Comparison of ENCODE assay signal across 9 cellular contexts in genomic region chr6:160041608-160042007, GRCh38.
A peak's percentile ranks its signal among the peaks of the same experiment; 100 is the strongest.
DNase-seq lines count a peak whose midpoint lies in the region; FAIRE-seq and TF ChIP-seq lines count a peak whose summit lies in the region.
"Had no signal": no experiment of that assay in that cellular context is flagged by ENCODE, and none has a peak within 500 bp of the region (broad histone marks: within the 10 kb centered on the region; RNA-seq: fewer than 3 reads in every experiment).

No MANE protein-coding gene starts in this region.

- H3K4me3 ChIP-seq in left ventricle myocardium inferior (no peak overlapping the region), kidney (ENCODE audit: low read length in 2 of 2) (no peak overlapping the region), spleen (no peak overlapping the region)

- WGBS in spleen, 5 donors: 82 to 86% (median 83%) methylated on average over 6 of the region's 6 CpGs

- TF ChIP-seq POLR2A in spleen (IDR thresholded peaks at IDR 0.05): no peak

- H3K27ac Mint-ChIP-seq in activated T-helper 1 cell treated with anti-CD3 and anti-CD28 coated beads, Interleukin-12 subunit alpha, Interleukin-12 subunit beta, Interleukin-2, Interleukin-4 antibody, amounts not matched to agents 30 ng/mL and 10 ng/mL and 1 ng/mL, durations not matched to agents 14 hours and 24 hours and 36 hours: peak overlapping the region; percentile 15

- intact Hi-C loops in activated T-helper 1 cell treated with anti-CD3 and anti-CD28 coated beads, Interleukin-12 subunit alpha, Interleukin-12 subunit beta, Interleukin-2, Interleukin-4 antibody, amounts not matched to agents 30 ng/mL and 10 ng/mL and 1 ng/mL, durations not matched to agents 14 hours and 24 hours and 36 hours (cut with micrococcal nuclease): no loop called here
- intact Hi-C loops in left ventricle myocardium inferior (cut with micrococcal nuclease) (no loop called here), kidney (cut with DNase I) (no loop called here), spleen (cut with DNase I; ENCODE audit: low total_unique reads) (no loop called here)

- DNase-seq in HUDEP-2 (lab: John Stamatoyannopoulos, UW; ENCODE audit: unreplicated experiment in 76 of 76) (peak in 56 of 76 experiments; percentile 16 to 77 (median 46)), left ventricle myocardium inferior (peak; percentile 53), smooth muscle cell of the brain vasculature (ENCODE audit: low read depth, low spot score) (peak; percentile 69), kidney (no peak), ecto neural progenitor cell (ENCODE audit: low spot score) (no peak), DMS114 treated with DMSO at 0.1 percent for 48 hours (lab: John Stamatoyannopoulos, UW; ENCODE audit: unreplicated experiment) (no peak), spleen (no peak)
- no peak for DNase-seq in activated T-helper 1 cell treated with anti-CD3 and anti-CD28 coated beads, Interleukin-12 subunit alpha, Interleukin-12 subunit beta, Interleukin-2, Interleukin-4 antibody, amounts not matched to agents 30 ng/mL and 10 ng/mL and 1 ng/mL, durations not matched to agents 14 hours and 24 hours and 36 hours (ENCODE audit: low spot score)
- DNase-seq: retina had no signal

- TF ChIP-seq CTCF in left ventricle myocardium inferior (IDR thresholded peaks at IDR 0.05; ENCODE audit: borderline replicate concordance) (peak; percentile 59), kidney (IDR thresholded peaks at IDR 0.05; ENCODE audit: borderline replicate concordance, extremely low read depth, insufficient read depth) (no peak), spleen (IDR thresholded peaks at IDR 0.05 in 8 of 11, conservative IDR thresholded peaks at IDR 0.05 in 3 of 11) (no peak)

- no peak for FAIRE-seq in kidney (lab: Jason Lieb, UNC)

- H3K36me3 Mint-ChIP-seq in activated T-helper 1 cell treated with anti-CD3 and anti-CD28 coated beads, Interleukin-12 subunit alpha, Interleukin-12 subunit beta, Interleukin-2, Interleukin-4 antibody, amounts not matched to agents 30 ng/mL and 10 ng/mL and 1 ng/mL, durations not matched to agents 14 hours and 24 hours and 36 hours (ENCODE audit: low read depth): peaks cover 62% of the 10 kb centered on the region

- no peaks in the 10 kb centered on the region for H3K27me3 Mint-ChIP-seq in activated T-helper 1 cell treated with anti-CD3 and anti-CD28 coated beads, Interleukin-12 subunit alpha, Interleukin-12 subunit beta, Interleukin-2, Interleukin-4 antibody, amounts not matched to agents 30 ng/mL and 10 ng/mL and 1 ng/mL, durations not matched to agents 14 hours and 24 hours and 36 hours (ENCODE audit: insufficient read depth)

- H3K36me3 ChIP-seq in left ventricle myocardium inferior: peaks cover 63% of the 10 kb centered on the region
- H3K36me3 ChIP-seq in kidney (ENCODE audit: control insufficient read depth in 1 of 2, insufficient read depth in 2 of 2, low read length in 2 of 2): peaks cover 27 to 48% of the 10 kb centered on the region in 2 donors
- H3K36me3 ChIP-seq in spleen: peaks cover 0 to 99% (median 74%) of the 10 kb centered on the region in 6 donors

- H3K9me3 Mint-ChIP-seq in activated T-helper 1 cell treated with anti-CD3 and anti-CD28 coated beads, Interleukin-12 subunit alpha, Interleukin-12 subunit beta, Interleukin-2, Interleukin-4 antibody, amounts not matched to agents 30 ng/mL and 10 ng/mL and 1 ng/mL, durations not matched to agents 14 hours and 24 hours and 36 hours: no peaks in the 10 kb centered on the region

- peak overlapping the region; percentile 13 for H3K27ac ChIP-seq in left ventricle myocardium inferior (replicated peaks)
- no peak overlapping the region for H3K27ac ChIP-seq in kidney (ENCODE audit: low read depth in 2 of 2, low read length in 2 of 2)
- H3K27ac ChIP-seq in spleen: no peak overlapping the region

- H3K9ac ChIP-seq in kidney (ENCODE audit: low read length in 2 of 2): no peak overlapping the region

- H3K9me3 ChIP-seq in left ventricle myocardium inferior (replicated peaks) (no peaks in the 10 kb centered on the region), kidney (ENCODE audit: control insufficient read depth in 1 of 2, low read length in 2 of 2) (no peaks in the 10 kb centered on the region), spleen (no peaks in the 10 kb centered on the region)

- no peak overlapping the region for H3K4me3 Mint-ChIP-seq in activated T-helper 1 cell treated with anti-CD3 and anti-CD28 coated beads, Interleukin-12 subunit alpha, Interleukin-12 subunit beta, Interleukin-2, Interleukin-4 antibody, amounts not matched to agents 30 ng/mL and 10 ng/mL and 1 ng/mL, durations not matched to agents 14 hours and 24 hours and 36 hours

- H3K4me1 ChIP-seq in left ventricle myocardium inferior (peaks cover 55% of the 10 kb centered on the region), kidney (ENCODE audit: control insufficient read depth in 1 of 2, insufficient read depth in 1 of 2, low read depth in 1 of 2, low read length in 2 of 2) (peaks cover 9 to 18% of the 10 kb centered on the region in 2 donors), spleen (no peaks in the 10 kb centered on the region)

- H3K27me3 ChIP-seq in left ventricle myocardium inferior (ENCODE audit: low read depth): no peaks in the 10 kb centered on the region
- H3K27me3 ChIP-seq in spleen (replicated peaks in 1 of 7): no peaks in the 10 kb centered on the region

- peaks cover 39% of the 10 kb centered on the region for H3K4me1 Mint-ChIP-seq in activated T-helper 1 cell treated with anti-CD3 and anti-CD28 coated beads, Interleukin-12 subunit alpha, Interleukin-12 subunit beta, Interleukin-2, Interleukin-4 antibody, amounts not matched to agents 30 ng/mL and 10 ng/mL and 1 ng/mL, durations not matched to agents 14 hours and 24 hours and 36 hours (ENCODE audit: low read depth)

Comparison
In these comparisons a context has a peak if more than half of its experiments do, and no peak if none do; other contexts are left out.
1. DNase-seq: peak in HUDEP-2 (56 of 76), left ventricle myocardium inferior (single experiment) and smooth muscle cell of the brain vasculature (single experiment); none in activated T-helper 1 cell treated with anti-CD3 and anti-CD28 coated beads, Interleukin-12 subunit alpha, Interleukin-12 subunit beta, Interleukin-2, Interleukin-4 antibody, amounts not matched to agents 30 ng/mL and 10 ng/mL and 1 ng/mL, durations not matched to agents 14 hours and 24 hours and 36 hours (single experiment), kidney (single experiment), ecto neural progenitor cell (single experiment), DMS114 treated with DMSO at 0.1 percent for 48 hours (single experiment) and spleen (single experiment).